Comparison of ENCODE assay signal across 8 cellular contexts in genomic region chr1:21622466-21623315, GRCh38. TPM values are rescaled to one million over a fixed set of nuclear protein-coding genes. Genes with fewer than 3 reads are reported as not detected.
DNase-seq lines count a peak whose midpoint lies in the region; ATAC-seq, FAIRE-seq and TF ChIP-seq lines count a peak whose summit lies in the region.

No MANE protein-coding gene starts in this region.

- H3K9ac ChIP-seq in keratinocyte (ENCODE audit: control insufficient read depth, extremely low read depth, insufficient read depth, low read length) = peak overlapping the region; percentile 36

- peak overlapping the region; percentile 68 to 84 for H3K4me3 Mint-ChIP-seq in CD14-positive monocyte
- peak overlapping the region; percentile 79 for H3K4me3 Mint-ChIP-seq in activated naive CD4-positive, alpha-beta T cell treated with anti-CD3 and anti-CD28 coated beads, Interleukin-2, amount 50 U/mL, for 24 hours

- peaks cover 25% of the 10 kb centered on the region for H3K4me1 ChIP-seq in keratinocyte (ENCODE audit: control insufficient read depth, extremely low read depth, insufficient read depth, low read length)

- TF ChIP-seq CTCF in CD14-positive monocyte (IDR thresholded peaks at IDR 0.05) (no peak), keratinocyte (optimal IDR thresholded peaks at IDR 0.05 in 1 of 3, IDR thresholded peaks at IDR 0.05 in 1 of 3, conservative IDR thresholded peaks at IDR 0.05 in 1 of 3; ENCODE audit: extremely low read depth in 1 of 3, insufficient read depth in 2 of 3, low read length in 3 of 3) (no peak), WERI-Rb-1 (IDR thresholded peaks at IDR 0.05; ENCODE audit: low read depth, low read length) (no peak)

- H3K4me3 ChIP-seq in keratinocyte (ENCODE audit: control insufficient read depth in 2 of 3, extremely low read depth in 1 of 3, insufficient read depth in 2 of 3, low read depth in 1 of 3, low read length in 3 of 3) (peak overlapping the region; percentile 16 to 51 (median 32)), WERI-Rb-1 (ENCODE audit: low read depth, low read length) (no peak overlapping the region)

- H3K9me3 Mint-ChIP-seq in CD14-positive monocyte = peaks cover 0 to 5% (median 0%) of the 10 kb centered on the region in 7 donors
- H3K9me3 Mint-ChIP-seq in activated naive CD4-positive, alpha-beta T cell treated with anti-CD3 and anti-CD28 coated beads, Interleukin-2, amount 50 U/mL, for 24 hours = no peaks in the 10 kb centered on the region

- peaks cover 25 to 61% (median 38%) of the 10 kb centered on the region in 3 donors for H3K27me3 Mint-ChIP-seq in CD14-positive monocyte (ENCODE audit: low read depth in 3 of 3)
- H3K27me3 Mint-ChIP-seq in activated naive CD4-positive, alpha-beta T cell treated with anti-CD3 and anti-CD28 coated beads, Interleukin-2, amount 50 U/mL, for 24 hours = peaks cover 9% of the 10 kb centered on the region

- H3K27ac ChIP-seq in keratinocyte (ENCODE audit: control insufficient read depth, insufficient read depth, low read length) (no peak overlapping the region), WERI-Rb-1 (no peak overlapping the region)

- no peaks in the 10 kb centered on the region for H4K20me1 ChIP-seq in keratinocyte (ENCODE audit: control insufficient read depth, extremely low read depth, insufficient read depth, low read length)

- no peaks in the 10 kb centered on the region for H3K9me1 ChIP-seq in keratinocyte (ENCODE audit: control insufficient read depth, extremely low read depth, insufficient read depth, low read length)

- no peak for ATAC-seq in GM21576 (IDR thresholded peaks at IDR 0.05; ENCODE audit: unreplicated experiment)

- peaks cover 4% of the 10 kb centered on the region for H3K4me1 Mint-ChIP-seq in CD14-positive monocyte
- H3K4me1 Mint-ChIP-seq in activated naive CD4-positive, alpha-beta T cell treated with anti-CD3 and anti-CD28 coated beads, Interleukin-2, amount 50 U/mL, for 24 hours = peaks cover 9% of the 10 kb centered on the region

- H3K36me3 Mint-ChIP-seq in CD14-positive monocyte = peaks cover 0 to 2% of the 10 kb centered on the region in 2 donors
- H3K36me3 Mint-ChIP-seq in activated naive CD4-positive, alpha-beta T cell treated with anti-CD3 and anti-CD28 coated beads, Interleukin-2, amount 50 U/mL, for 24 hours = no peaks in the 10 kb centered on the region

- no peak for FAIRE-seq in keratinocyte (lab: Jason Lieb, UNC)

- peak overlapping the region; percentile 82 for H2AFZ ChIP-seq in keratinocyte (ENCODE audit: control insufficient read depth, low read length)

- dilution Hi-C loops in keratinocyte (cut with MboI; ENCODE audit: extremely low pct_ligation_motif_present, low sequenced_read_pairs) = no loop called here

- no peaks in the 10 kb centered on the region for H3K79me2 ChIP-seq in keratinocyte (ENCODE audit: control insufficient read depth, insufficient read depth, low read length)

- H3K27me3 ChIP-seq in keratinocyte (ENCODE audit: control insufficient read depth, extremely low read depth, insufficient read depth, low read length) = peaks cover 30% of the 10 kb centered on the region
- no peaks in the 10 kb centered on the region for H3K27me3 ChIP-seq in WERI-Rb-1 (ENCODE audit: insufficient read depth, low read depth, severe bottlenecking)

- DNase-seq in CD14-positive monocyte (ENCODE audit: low spot score) (no peak), NCI-H226 (peak; percentile 13), keratinocyte (ENCODE audit: low read depth, low spot score) (no peak), WERI-Rb-1 (no peak), NCI-H2081 treated with DMSO at 0.1 percent for 48 hours (lab: John Stamatoyannopoulos, UW) (no peak)
- peak; percentile 7 to 48 (median 29) for DNase-seq in stimulated activated CD4-positive, alpha-beta T cell treated with anti-CD3 and anti-CD28 coated beads, TNF-alpha, amount 100 ng/mL, for 48 hours (ENCODE audit: low read depth in 3 of 3)

- intact Hi-C loops in CD14-positive monocyte (cut with micrococcal nuclease) = no loop called here

- H3K4me2 ChIP-seq in keratinocyte (ENCODE audit: control insufficient read depth, extremely low read depth, insufficient read depth, low read depth, low read length) = peak overlapping the region; percentile 73

- H3K27ac Mint-ChIP-seq in CD14-positive monocyte = no peak overlapping the region
- no peak overlapping the region for H3K27ac Mint-ChIP-seq in activated naive CD4-positive, alpha-beta T cell treated with anti-CD3 and anti-CD28 coated beads, Interleukin-2, amount 50 U/mL, for 24 hours

- H3K9me3 ChIP-seq in keratinocyte (ENCODE audit: control insufficient read depth, low read depth, low read length) (no peaks in the 10 kb centered on the region), WERI-Rb-1 (ENCODE audit: severe bottlenecking) (no peaks in the 10 kb centered on the region)

- H3K36me3 ChIP-seq in keratinocyte (ENCODE audit: control insufficient read depth in 2 of 2, extremely low read depth in 1 of 2, insufficient read depth in 2 of 2, low read length in 2 of 2) (no peaks in the 10 kb centered on the region), WERI-Rb-1 (peaks cover 4% of the 10 kb centered on the region)

RNA-seq across cellular contexts. Expression of gene RAP1GAP, which starts 46.5 kb away (rescaled TPM):
- polyA plus RNA-seq in CD14-positive monocyte (not detected), keratinocyte (0.95 to 1.6 TPM (median 1.1 TPM) in 3 replicates)
- 2.8 TPM for polyA plus RNA-seq in keratinocyte (2011; ENCODE audit: low read depth)
- 1.5 TPM in 2 replicates for polyA plus RNA-seq in keratinocyte (2011; cell fraction: cytosol; rRNA removed)
- 1.4 and 1.9 TPM in 2 replicates for polyA plus RNA-seq in keratinocyte (2011; cell fraction: nucleus; rRNA removed)
- polyA plus RNA-seq in keratinocyte (2012; ENCODE audit: low replicate concordance) = 1.1 and 4.3 TPM in 2 replicates
- 1.9 to 3.3 TPM (median 2.1 TPM) in 3 replicates for polyA minus RNA-seq in keratinocyte
- polyA minus RNA-seq in keratinocyte (2011; cell fraction: cytosol; rRNA and poly(A)+ RNA removed) = 2.7 TPM
- polyA minus RNA-seq in keratinocyte (2011; cell fraction: nucleus; rRNA and poly(A)+ RNA removed) = 0.74 and 1.2 TPM in 2 replicates

Comparison
In these comparisons a context has a peak if more than half of its experiments do, and no peak if none do; other contexts are left out.
1. DNase-seq: peak in NCI-H226 (single experiment) and stimulated activated CD4-positive, alpha-beta T cell treated with anti-CD3 and anti-CD28 coated beads, TNF-alpha, amount 100 ng/mL, for 48 hours (3 of 3); none in CD14-positive monocyte (single experiment), keratinocyte (single experiment), WERI-Rb-1 (single experiment) and NCI-H2081 treated with DMSO at 0.1 percent for 48 hours (single experiment).